8 cellular contexts compared by ENCODE assay signal in the genomic region with DNA sequence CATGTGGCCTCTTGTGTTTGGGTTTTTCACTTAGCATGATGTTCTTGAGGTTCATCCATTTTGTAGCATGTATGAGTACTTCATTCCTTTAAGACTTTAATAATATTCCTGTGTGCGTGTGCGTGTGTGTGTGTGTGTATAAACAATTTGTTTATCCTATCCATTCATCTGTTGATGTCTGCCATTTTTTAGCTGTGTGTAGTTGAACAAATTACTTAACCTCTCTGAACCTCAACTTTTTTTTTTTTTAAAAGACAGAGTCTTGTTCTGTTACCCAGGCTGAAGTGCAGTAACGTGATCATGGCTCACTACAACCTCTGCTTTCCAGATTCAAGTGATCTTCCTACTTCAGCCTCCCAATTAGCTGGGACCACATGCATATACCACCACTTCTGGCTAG.
"Had no signal": no experiment of that assay in that cellular context is flagged by ENCODE, and none has a peak within 500 bp of the region (broad histone marks: within the 10 kb centered on the region; RNA-seq: fewer than 3 reads in every experiment).

No MANE protein-coding gene starts in this region.

- DNase-seq: GM23248, GOT3, H9, HCEC 1CT, KG1 had no signal

- FAIRE-seq: H54, HepG2 had no signal

- H3K4me3 ChIP-seq: GM23248 had no signal

- H3K9ac ChIP-seq: GM23248 had no signal

- H2AFZ ChIP-seq: GM23248 had no signal

- ATAC-seq: HepG2 had no signal

- H3K27ac ChIP-seq: GM23248, HL-60 had no signal
